18 cellular contexts compared by ENCODE assay signal in genomic region chr4:103079621-103080020, GRCh38.
"Had no signal": no experiment of that assay in that cellular context is flagged by ENCODE, and none has a peak within 500 bp of the region (broad histone marks: within the 10 kb centered on the region; RNA-seq: fewer than 3 reads in every experiment).

No MANE protein-coding gene starts in this region.

- H3K9me3 ChIP-seq: breast epithelium, gastroesophageal sphincter, sigmoid colon, transverse colon had no signal

- H3K27me3 Mint-ChIP-seq: activated T-cell treated with anti-CD3 and anti-CD28 coated beads, Interleukin-2, amount 50 U/mL, for 24 hours; stimulated activated naive B cell treated with anti-CD40 and anti-IgM and Interleukin-4, amounts not matched to agents 10 μg/mL and 1 μg/mL and 100 μg/mL, for 72 hours had no signal

- H3K27ac ChIP-seq: breast epithelium, epithelial cell of prostate, gastroesophageal sphincter, sigmoid colon, transverse colon had no signal

- H3K36me3 ChIP-seq: breast epithelium had no signal

- H3K4me1 ChIP-seq: breast epithelium had no signal

- H3K27me3 ChIP-seq: breast epithelium, gastroesophageal sphincter, sigmoid colon, transverse colon had no signal

- H3K4me3 ChIP-seq: breast epithelium, gastroesophageal sphincter, sigmoid colon, smooth muscle cell, transverse colon had no signal

- DNase-seq: activated naive CD4-positive, alpha-beta T cell treated with anti-CD3 and anti-CD28 coated beads for 36 hours; activated T-cell treated with anti-CD3 and anti-CD28 coated beads, Interleukin-2, amount 50 U/mL, for 24 hours; amniotic stem cell; cortex of kidney; head of caudate nucleus; hypothalamus; left colon; mesenchymal stem cell; sigmoid colon; stimulated activated CD4-positive, alpha-beta T cell treated with anti-CD3 and anti-CD28 coated beads, Interleukin-15, amount 100 ng/mL, for 24 hours; stimulated activated naive B cell treated with anti-CD40 and anti-IgM and Interleukin-4, amounts not matched to agents 10 μg/mL and 1 μg/mL and 100 μg/mL, for 72 hours; T1000; transverse colon had no signal

- H3K27ac Mint-ChIP-seq: activated naive CD4-positive, alpha-beta T cell treated with anti-CD3 and anti-CD28 coated beads for 36 hours; activated T-cell treated with anti-CD3 and anti-CD28 coated beads, Interleukin-2, amount 50 U/mL, for 24 hours; stimulated activated naive B cell treated with anti-CD40 and anti-IgM and Interleukin-4, amounts not matched to agents 10 μg/mL and 1 μg/mL and 100 μg/mL, for 72 hours; WTC11 had no signal

- H3K4me3 Mint-ChIP-seq: activated naive CD4-positive, alpha-beta T cell treated with anti-CD3 and anti-CD28 coated beads for 36 hours; activated T-cell treated with anti-CD3 and anti-CD28 coated beads, Interleukin-2, amount 50 U/mL, for 24 hours; stimulated activated naive B cell treated with anti-CD40 and anti-IgM and Interleukin-4, amounts not matched to agents 10 μg/mL and 1 μg/mL and 100 μg/mL, for 72 hours; WTC11 had no signal

- H3K9me3 Mint-ChIP-seq: activated naive CD4-positive, alpha-beta T cell treated with anti-CD3 and anti-CD28 coated beads for 36 hours; activated T-cell treated with anti-CD3 and anti-CD28 coated beads, Interleukin-2, amount 50 U/mL, for 24 hours; stimulated activated naive B cell treated with anti-CD40 and anti-IgM and Interleukin-4, amounts not matched to agents 10 μg/mL and 1 μg/mL and 100 μg/mL, for 72 hours; WTC11 had no signal

- H3K4me2 ChIP-seq: smooth muscle cell had no signal

- ATAC-seq: gastroesophageal sphincter; left colon; stimulated activated naive B cell treated with anti-CD40 and anti-IgM and Interleukin-4, amounts not matched to agents 10 μg/mL and 1 μg/mL and 100 μg/mL, for 72 hours; WTC11 had no signal
